In genomic region chr1:53025034-53025777, GRCh38 we compare ENCODE assay signal across 11 cellular contexts. TPM values are rescaled to one million over a fixed set of nuclear protein-coding genes. Genes with fewer than 3 reads are reported as not detected.
DNase-seq lines count a peak whose midpoint lies in the region; ATAC-seq and TF ChIP-seq lines count a peak whose summit lies in the region.
"Had no signal": no experiment of that assay in that cellular context is flagged by ENCODE, and none has a peak within 500 bp of the region (broad histone marks: within the 10 kb centered on the region; RNA-seq: fewer than 3 reads in every experiment).

No MANE protein-coding gene starts in this region.

- no peak overlapping the region for H3K4me3 Mint-ChIP-seq in nephron progenitor cell
- no peak overlapping the region for H3K4me3 Mint-ChIP-seq in natural killer cell treated with Interleukin-12 subunit alpha and Interleukin-12 subunit beta and Interleukin-15 and Interleukin-18, amount 100 ng/mL, for 72 hours
- H3K4me3 Mint-ChIP-seq: H9 had no signal

- no peaks in the 10 kb centered on the region for H3K9me3 Mint-ChIP-seq in nephron progenitor cell
- no peaks in the 10 kb centered on the region for H3K9me3 Mint-ChIP-seq in natural killer cell treated with Interleukin-12 subunit alpha and Interleukin-12 subunit beta and Interleukin-15 and Interleukin-18, amount 100 ng/mL, for 72 hours
- H3K9me3 Mint-ChIP-seq: H9 had no signal

- CTCF ChIA-PET in BJ (lab: Yijun Ruan, JAX), result interaction anchor here (1.1 kb wide), 1 partner anchor 10 kb away, joined by 3 read pairs; no protein-coding TSS in a partner anchor

- peaks cover 6% of the 10 kb centered on the region; the same call in 1 of the 2 replicates for H3K36me3 ChIP-seq in BJ (ENCODE audit: control insufficient read depth, insufficient read depth, low read length)

- no peak for ATAC-seq in natural killer cell treated with Interleukin-12 subunit alpha and Interleukin-12 subunit beta and Interleukin-15 and Interleukin-18, amount 100 ng/mL, for 72 hours

- H3K4me1 Mint-ChIP-seq in nephron progenitor cell, result no peaks in the 10 kb centered on the region
- H3K4me1 Mint-ChIP-seq in natural killer cell treated with Interleukin-12 subunit alpha and Interleukin-12 subunit beta and Interleukin-15 and Interleukin-18, amount 100 ng/mL, for 72 hours (ENCODE audit: low read depth in 2 of 2), result peaks cover 11 to 13% of the 10 kb centered on the region in 2 donors
- H3K4me1 Mint-ChIP-seq: H9 had no signal

- no peaks in the 10 kb centered on the region for H3K27me3 Mint-ChIP-seq in nephron progenitor cell (ENCODE audit: low read depth, poor library complexity)
- no peaks in the 10 kb centered on the region for H3K27me3 Mint-ChIP-seq in natural killer cell treated with Interleukin-12 subunit alpha and Interleukin-12 subunit beta and Interleukin-15 and Interleukin-18, amount 100 ng/mL, for 72 hours

- no peaks in the 10 kb centered on the region for H3K27me3 ChIP-seq in BJ (ENCODE audit: control insufficient read depth, insufficient read depth, low read length)

- H3K4me3 ChIP-seq in BJ (ENCODE audit: low read depth, low read length) (no peak overlapping the region), fibroblast of mammary gland (ENCODE audit: control insufficient read depth, low read depth, low read length) (no peak overlapping the region)
- H3K4me3 ChIP-seq: thoracic aorta had no signal

- TF ChIP-seq CTCF in BJ (IDR thresholded peaks at IDR 0.05; ENCODE audit: insufficient read depth, low read depth, low read length), result no peak
- no peak for TF ChIP-seq CTCF in fibroblast of mammary gland (conservative IDR thresholded peaks at IDR 0.05; ENCODE audit: control insufficient read depth, insufficient read depth, low read depth, low read length)
- TF ChIP-seq CTCF in nephron progenitor cell (IDR thresholded peaks at IDR 0.05), result no peak

- POLR2A ChIA-PET in BJ (lab: Charles Lee), result no interaction called here

- no peak overlapping the region for H3K27ac Mint-ChIP-seq in nephron progenitor cell
- no peak overlapping the region for H3K27ac Mint-ChIP-seq in natural killer cell treated with Interleukin-12 subunit alpha and Interleukin-12 subunit beta and Interleukin-15 and Interleukin-18, amount 100 ng/mL, for 72 hours
- H3K27ac Mint-ChIP-seq: H9 had no signal

- peaks cover 4% of the 10 kb centered on the region for H3K36me3 Mint-ChIP-seq in nephron progenitor cell (ENCODE audit: low read depth)
- no peaks in the 10 kb centered on the region for H3K36me3 Mint-ChIP-seq in natural killer cell treated with Interleukin-12 subunit alpha and Interleukin-12 subunit beta and Interleukin-15 and Interleukin-18, amount 100 ng/mL, for 72 hours

- DNase-seq in BJ (ENCODE audit: low read depth) (peak; percentile 44), NCI-H226 (peak; percentile 52), fibroblast of mammary gland (ENCODE audit: low read depth) (peak; percentile 90), nephron progenitor cell (peak; percentile 39), Kasumi-1 (lab: John Stamatoyannopoulos, UW) (no peak)
- DNase-seq in activated naive CD4-positive, alpha-beta T cell treated with Interleukin-2 at 50 U/mL for 16 hours, result no peak
- no peak for DNase-seq in natural killer cell treated with Interleukin-12 subunit alpha and Interleukin-12 subunit beta and Interleukin-15 and Interleukin-18, amount 100 ng/mL, for 72 hours (ENCODE audit: low spot score)
- no peak for DNase-seq in activated CD4-positive, alpha-beta T cell treated with anti-CD3 and anti-CD28 coated beads, Interleukin-2, amount 50 U/mL, for 48 hours
- DNase-seq: activated CD4-positive, alpha-beta T cell treated with anti-CD3 and anti-CD28 coated beads for 4 hours; H9 had no signal

RNA-seq across cellular contexts. Expression of gene PODN, which starts 36.8 kb away (rescaled TPM):
- polyA plus RNA-seq in BJ (2011; rRNA removed), result 54.5 and 107 TPM in 2 replicates
- polyA minus RNA-seq in BJ (2011; rRNA and poly(A)+ RNA removed), result 29.5 and 31.6 TPM in 2 replicates
- total RNA-seq in natural killer cell treated with Interleukin-12 subunit alpha and Interleukin-12 subunit beta and Interleukin-15 and Interleukin-18, amount 100 ng/mL, for 72 hours, result not detected

Comparison
In these comparisons a context has a peak if more than half of its experiments do, and no peak if none do; other contexts are left out.
1. DNase-seq: peak in BJ (single experiment), NCI-H226 (single experiment), fibroblast of mammary gland (single experiment) and nephron progenitor cell (single experiment); none in Kasumi-1 (0 of 2), activated naive CD4-positive, alpha-beta T cell treated with Interleukin-2 at 50 U/mL for 16 hours (single experiment), natural killer cell treated with Interleukin-12 subunit alpha and Interleukin-12 subunit beta and Interleukin-15 and Interleukin-18, amount 100 ng/mL, for 72 hours (single experiment) and activated CD4-positive, alpha-beta T cell treated with anti-CD3 and anti-CD28 coated beads, Interleukin-2, amount 50 U/mL, for 48 hours (0 of 2).